21 cellular contexts compared by ENCODE assay signal in genomic region chr18:49467019-49467563, GRCh38. TPM values are rescaled to one million over a fixed set of nuclear protein-coding genes. Genes with fewer than 3 reads are reported as not detected.
DNase-seq lines count a peak whose midpoint lies in the region; ATAC-seq, FAIRE-seq and TF ChIP-seq lines count a peak whose summit lies in the region.
"Had no signal": no experiment of that assay in that cellular context is flagged by ENCODE, and none has a peak within 500 bp of the region (broad histone marks: within the 10 kb centered on the region; RNA-seq: fewer than 3 reads in every experiment).

No MANE protein-coding gene starts in this region.

- H3K27ac ChIP-seq in H1 (ENCODE audit: low read depth, low read length) (no peak overlapping the region), psoas muscle (no peak overlapping the region)
- no peak overlapping the region for H3K27ac ChIP-seq in CD8-positive, alpha-beta memory T cell (ENCODE audit: low read depth, low read length)
- H3K27ac ChIP-seq: A549, GM23248 had no signal

- no peaks in the 10 kb centered on the region for H3K79me1 ChIP-seq in H1 (ENCODE audit: low read depth, low read length)

- no peak overlapping the region for H2BK5ac ChIP-seq in H1 (ENCODE audit: low read depth, low read length)

- H2BK120ac ChIP-seq in H1 (replicated peaks; ENCODE audit: low read depth, low read length), result no peak overlapping the region

- TF ChIP-seq CTCF in H1 (IDR thresholded peaks at IDR 0.05; ENCODE audit: control extremely low read depth in 1 of 3, insufficient read depth in 1 of 3, low read depth in 1 of 3, low read length in 3 of 3), result no peak
- TF ChIP-seq CTCF in psoas muscle (IDR thresholded peaks at IDR 0.05), result no peak

- FAIRE-seq in H1 (lab: Jason Lieb, UNC), result no peak
- FAIRE-seq: A549, G401.6, GM12892, GM19239 had no signal

- 0 out of 2 replicates have a peak overlapping the region, but pooled peaks have one; percentile 2 for H2BK12ac ChIP-seq in H1 (ENCODE audit: low read depth, low read length)

- H4K20me1 ChIP-seq in H1 (replicated peaks in 1 of 2; ENCODE audit: control insufficient read depth in 1 of 2, insufficient read depth in 2 of 2, low read length in 2 of 2), result no peaks in the 10 kb centered on the region

- H3K9me3 ChIP-seq in H1 (ENCODE audit: insufficient read depth in 2 of 2, low read depth in 1 of 2, low read length in 1 of 2) (no peaks in the 10 kb centered on the region), psoas muscle (no peaks in the 10 kb centered on the region)
- H3K9me3 ChIP-seq in CD8-positive, alpha-beta memory T cell (ENCODE audit: low read length), result no peaks in the 10 kb centered on the region
- H3K9me3 ChIP-seq: A549, Caco-2 had no signal

- peaks cover 9 to 17% of the 10 kb centered on the region in 2 donors for H3K27me3 Mint-ChIP-seq in CD8-positive, alpha-beta memory T cell

- H3K4me3 ChIP-seq in H1 (ENCODE audit: extremely low read depth in 1 of 4, insufficient read depth in 2 of 4, low read depth in 3 of 4, low read length in 4 of 4) (no peak overlapping the region), psoas muscle (no peak overlapping the region)
- H3K4me3 ChIP-seq in CD8-positive, alpha-beta memory T cell (ENCODE audit: low read length), result no peak overlapping the region
- H3K4me3 ChIP-seq: A549, GM23248 had no signal

- H3K14ac ChIP-seq in H1 (ENCODE audit: insufficient read length), result no peak overlapping the region

- no peak overlapping the region for H2AFZ ChIP-seq in H1 (ENCODE audit: low read length)
- H2AFZ ChIP-seq: GM23248 had no signal

- no peak overlapping the region for H3K56ac ChIP-seq in H1 (replicated peaks; ENCODE audit: insufficient read length, low read depth, low read length)

- no peak overlapping the region for H3K27ac Mint-ChIP-seq in CD8-positive, alpha-beta memory T cell
- H3K27ac Mint-ChIP-seq: CD4-positive, alpha-beta memory T cell had no signal

- POLR2A ChIA-PET in H1 (lab: Charles Lee; ENCODE audit: partially characterized antibody), result interaction anchor here (0.5 to 1.9 kb wide), 2 partner anchors 20 to 21 kb away, joined by 3 to 5 read pairs; partner anchors contain the start of gene C18orf32
- POLR2A ChIA-PET in CD8-positive, alpha-beta memory T cell (lab: Charles Lee), result no interaction called here

- H3K27me3 ChIP-seq in H1 (replicated peaks in 1 of 4; ENCODE audit: control insufficient read depth in 3 of 4, extremely low read depth in 1 of 4, insufficient read depth in 3 of 4, low read length in 3 of 4) (no peaks in the 10 kb centered on the region), psoas muscle (ENCODE audit: insufficient read depth in 3 of 3, low read length in 2 of 3) (no peaks in the 10 kb centered on the region)
- no peaks in the 10 kb centered on the region for H3K27me3 ChIP-seq in CD8-positive, alpha-beta memory T cell (ENCODE audit: insufficient read depth, low read length, poor library complexity, severe bottlenecking)

- no peak overlapping the region for H3K4me3 Mint-ChIP-seq in CD8-positive, alpha-beta memory T cell
- H3K4me3 Mint-ChIP-seq: CD4-positive, alpha-beta memory T cell; H9 had no signal

- intact Hi-C loops in psoas muscle (cut with DNase I), result no loop called here

- H3K18ac ChIP-seq in H1 (ENCODE audit: extremely low read depth, low read length), result no peak overlapping the region

- H3K4me2 ChIP-seq in H1 (ENCODE audit: insufficient read depth in 1 of 2, low read depth in 2 of 2, low read length in 2 of 2), result no peak overlapping the region
- H3K4me2 ChIP-seq: A549 had no signal

- no peak overlapping the region for H4K5ac ChIP-seq in H1 (ENCODE audit: insufficient read length, low read depth, low read length)

- H3K36me3 ChIP-seq in H1 (ENCODE audit: control insufficient read depth in 2 of 4, insufficient read depth in 4 of 4, low read length in 3 of 4) (no peaks in the 10 kb centered on the region), psoas muscle (ENCODE audit: insufficient read depth in 1 of 2, low read depth in 1 of 2) (no peaks in the 10 kb centered on the region)
- no peaks in the 10 kb centered on the region for H3K36me3 ChIP-seq in CD8-positive, alpha-beta memory T cell (ENCODE audit: insufficient read depth, low read length)

- peaks cover 0 to 2% (median 0%) of the 10 kb centered on the region in 3 donors for H3K36me3 Mint-ChIP-seq in CD8-positive, alpha-beta memory T cell
- H3K36me3 Mint-ChIP-seq: CD4-positive, alpha-beta memory T cell had no signal

- H3K23ac ChIP-seq in H1 (ENCODE audit: insufficient read length), result no peak overlapping the region

- no peaks in the 10 kb centered on the region for H3K4me1 Mint-ChIP-seq in CD8-positive, alpha-beta memory T cell
- H3K4me1 Mint-ChIP-seq: CD4-positive, alpha-beta memory T cell had no signal

- WGBS in H1 (ENCODE audit: extremely low coverage in 1 of 2, insufficient coverage in 1 of 2, insufficient read length in 1 of 2, insufficient replicate concordance in 2 of 2, low coverage in 1 of 2, low lambda C conversion rate in 2 of 2, missing lambda C conversion rate in 1 of 2), 2 experiments, result 83% methylated on average over 2 of the region's 2 CpGs; no CpG with 5 or more reads in 1 of the 2 experiments
- WGBS in psoas muscle, 3 donors, result 64 to 70% (median 68%) methylated on average over 2 of the region's 2 CpGs

- H3K4me1 ChIP-seq in H1 (replicated peaks in 1 of 4; ENCODE audit: control insufficient read depth in 3 of 4, insufficient read depth in 4 of 4, low read length in 3 of 4) (peaks cover 0 to 14% (median 7%) of the 10 kb centered on the region in 4 experiments; a peak in 4 of 7 replicates), psoas muscle (peaks cover 3% of the 10 kb centered on the region)
- H3K4me1 ChIP-seq in CD8-positive, alpha-beta memory T cell (ENCODE audit: insufficient read depth, low read length), result no peaks in the 10 kb centered on the region
- H3K4me1 ChIP-seq: A549, Caco-2 had no signal

- no peak overlapping the region for H4K91ac ChIP-seq in H1 (replicated peaks; ENCODE audit: insufficient read length, low read length)

- TF ChIP-seq POLR2A in H1 (IDR thresholded peaks at IDR 0.05; ENCODE audit: control extremely low read depth in 1 of 2, low read depth in 2 of 2, low read length in 2 of 2), result no peak

- no peak for TF ChIP-seq RAD21 in H1 (IDR thresholded peaks at IDR 0.05 in 1 of 2, conservative IDR thresholded peaks at IDR 0.05 in 1 of 2; ENCODE audit: low read depth in 2 of 2, low read length in 2 of 2)

- H3K79me2 ChIP-seq in H1 (ENCODE audit: control insufficient read depth in 1 of 2, insufficient read depth in 2 of 2, low read length in 2 of 2), result no peaks in the 10 kb centered on the region

- peak in 3 of 4 donors; percentile 44 to 78 (median 51) for ATAC-seq in psoas muscle
- ATAC-seq: A549, HCT116 had no signal

- DNase-seq in H1 (ENCODE audit: low read depth in 1 of 2, low spot score in 2 of 2), result no peak
- DNase-seq in myocyte (ENCODE audit: low read depth), result peak; percentile 31
- no peak for DNase-seq in psoas muscle
- no peak for DNase-seq in CD8-positive, alpha-beta memory T cell
- DNase-seq in activated CD4-positive, alpha-beta T cell treated with anti-CD3 and anti-CD28 coated beads for 48 hours, result no peak
- no peak for DNase-seq in NCI-H1436 treated with DMSO at 0.1 percent for 48 hours (lab: John Stamatoyannopoulos, UW)
- no peak for DNase-seq in germinal center (ENCODE audit: low spot score)
- DNase-seq: 8988T; ACHN; C1 segment of cervical spinal cord; Caco-2; CD4-positive, alpha-beta memory T cell; DMS153; DND-41; GM23248; H9 had no signal

- H3K9me3 Mint-ChIP-seq in CD8-positive, alpha-beta memory T cell, result no peaks in the 10 kb centered on the region
- H3K9me3 Mint-ChIP-seq: CD4-positive, alpha-beta memory T cell had no signal

- 0 out of 2 replicates have a peak overlapping the region, but pooled peaks have one; percentile 21 for H2BK20ac ChIP-seq in H1 (ENCODE audit: low read length)

- H4K8ac ChIP-seq in H1 (ENCODE audit: extremely low read depth, insufficient read depth, low read length), result no peak overlapping the region

- no peak overlapping the region for H2BK15ac ChIP-seq in H1 (ENCODE audit: low read length)

- CTCF ChIA-PET in H1 (lab: Charles Lee; ENCODE audit: partially characterized antibody), result interaction anchor here (0.6 to 1.3 kb wide), 3 partner anchors 8 to 911 kb away, joined by 3 to 4 read pairs (median 3); no protein-coding TSS in a partner anchor
- CTCF ChIA-PET in CD8-positive, alpha-beta memory T cell (lab: Charles Lee), result no interaction called here

- no peak overlapping the region for H2AK5ac ChIP-seq in H1 (ENCODE audit: low read depth, low read length)

- no peak overlapping the region; a peak in 1 of 7 replicates for H3K9ac ChIP-seq in H1 (replicated peaks in 1 of 4; ENCODE audit: extremely low read depth in 1 of 4, low read depth in 3 of 4, low read length in 3 of 4)
- H3K9ac ChIP-seq: GM23248 had no signal

- 0 out of 2 replicates have a peak, but pooled peaks cover 2% of the 10 kb centered on the region for H3K23me2 ChIP-seq in H1 (ENCODE audit: low read depth, low read length)

- TF ChIP-seq EP300 in H1 (IDR thresholded peaks at IDR 0.05; ENCODE audit: borderline replicate concordance in 1 of 2, low read depth in 2 of 2, low read length in 2 of 2), result no peak

- no peak overlapping the region for H3K4ac ChIP-seq in H1 (replicated peaks; ENCODE audit: insufficient read length, low read depth, low read length)

RNA-seq across cellular contexts. Expression of gene DYM, which starts 6.6 kb away (rescaled TPM):
- total RNA-seq in H1 (2021; fragmentation: NEBNext Ultra II Directional; extraction: Animal tissue kit (Norgen Biotek cat#: 25700)), result 60.7 and 63.8 TPM in 2 replicates
- polyA plus RNA-seq in H1 (2011; rRNA removed) (25.5 and 32.9 TPM in 2 replicates), psoas muscle (10 to 100 TPM; 24.1 to 71.0 (median 28.9) TPM)
- polyA plus RNA-seq in H1 (2011; cell fraction: cytosol; rRNA removed), result 29.7 TPM
- polyA plus RNA-seq in H1 (2011; cell fraction: nucleus; rRNA removed), result 26.4 TPM
- 29.7 to 50.9 TPM (median 34.3 TPM) in 4 replicates for polyA plus RNA-seq in H1 (2012, experiment 1 of 2)
- polyA plus RNA-seq in H1 (2012, experiment 2 of 2), result 4.5 TPM
- 36.2 TPM for polyA plus RNA-seq in H1 (2013, experiment 1 of 2)
- 34.9 TPM for polyA plus RNA-seq in H1 (2013, experiment 2 of 2)
- polyA minus RNA-seq in H1 (2011; rRNA and poly(A)+ RNA removed), result 79.1 and 91.3 TPM in 2 replicates
- 50.1 TPM for polyA minus RNA-seq in H1 (2011; cell fraction: cytosol; rRNA and poly(A)+ RNA removed)
- polyA minus RNA-seq in H1 (2011; cell fraction: nucleus; rRNA and poly(A)+ RNA removed), result 183 TPM
- total RNA-seq in myocyte (30.2 and 36.5 TPM in 2 replicates), psoas muscle (10 to 100 TPM; 59.6 to 79.2 (median 75.1) TPM)
- 31.3 TPM for polyA plus RNA-seq in myocyte (2012)
- 10 to 100 TPM; 71.6 to 76.8 TPM for total RNA-seq in CD8-positive, alpha-beta memory T cell
- 40.5 TPM for polyA plus RNA-seq in CD8-positive, alpha-beta memory T cell

RNA-seq across cellular contexts. Expression of gene C18orf32, which starts 19.9 kb away (rescaled TPM):
- 20.1 and 22.9 TPM in 2 replicates for total RNA-seq in H1 (2021; fragmentation: NEBNext Ultra II Directional; extraction: Animal tissue kit (Norgen Biotek cat#: 25700))
- 14.9 and 17.3 TPM in 2 replicates for polyA plus RNA-seq in H1 (2011; rRNA removed)
- 21.1 TPM for polyA plus RNA-seq in H1 (2011; cell fraction: cytosol; rRNA removed)
- 11.5 TPM for polyA plus RNA-seq in H1 (2011; cell fraction: nucleus; rRNA removed)
- 5.7 to 9.1 TPM (median 8.2 TPM) in 4 replicates for polyA plus RNA-seq in H1 (2012, experiment 1 of 2)
- polyA plus RNA-seq in H1 (2012, experiment 2 of 2), result 17.5 TPM
- 39.6 TPM for polyA plus RNA-seq in H1 (2013, experiment 1 of 2)
- polyA plus RNA-seq in H1 (2013, experiment 2 of 2), result 42.4 TPM
- 1.1 and 1.7 TPM in 2 replicates for polyA minus RNA-seq in H1 (2011; rRNA and poly(A)+ RNA removed)
- 8.6 TPM for polyA minus RNA-seq in H1 (2011; cell fraction: cytosol; rRNA and poly(A)+ RNA removed)
- polyA minus RNA-seq in H1 (2011; cell fraction: nucleus; rRNA and poly(A)+ RNA removed), result 6.0 TPM
- 45.0 and 59.5 TPM in 2 replicates for total RNA-seq in myocyte
- 57.3 TPM for polyA plus RNA-seq in myocyte (2012)
- total RNA-seq in psoas muscle, result 10 to 100 TPM; 25.7 to 39.6 (median 27.4) TPM
- polyA plus RNA-seq in psoas muscle, result 10 to 100 TPM; 42.9 to 75.9 (median 64.3) TPM
- total RNA-seq in CD8-positive, alpha-beta memory T cell, result 10 to 100 TPM; 23.4 to 25.4 TPM
- polyA plus RNA-seq in CD8-positive, alpha-beta memory T cell, result 99.9 TPM

RNA-seq across cellular contexts. Expression of gene RPL17, which starts 25.2 kb away (rescaled TPM):
- total RNA-seq in H1 (2021; fragmentation: NEBNext Ultra II Directional; extraction: Animal tissue kit (Norgen Biotek cat#: 25700)), result 2,692 and 2,707 TPM in 2 replicates
- polyA plus RNA-seq in H1 (2011; rRNA removed) (2,550 and 4,330 TPM in 2 replicates), psoas muscle (1,000 to 10,000 TPM; 1,219 to 2,835 (median 1,252) TPM)
- polyA plus RNA-seq in H1 (2011; cell fraction: cytosol; rRNA removed), result 4,763 TPM
- 1,813 TPM for polyA plus RNA-seq in H1 (2011; cell fraction: nucleus; rRNA removed)
- 3,622 to 5,232 TPM (median 4,180 TPM) in 4 replicates for polyA plus RNA-seq in H1 (2012, experiment 1 of 2)
- 1,892 TPM for polyA plus RNA-seq in H1 (2012, experiment 2 of 2)
- polyA plus RNA-seq in H1 (2013, experiment 1 of 2), result 4,430 TPM
- polyA plus RNA-seq in H1 (2013, experiment 2 of 2), result 4,563 TPM
- polyA minus RNA-seq in H1 (2011; rRNA and poly(A)+ RNA removed), result 1,374 and 2,105 TPM in 2 replicates
- 674 TPM for polyA minus RNA-seq in H1 (2011; cell fraction: cytosol; rRNA and poly(A)+ RNA removed)
- polyA minus RNA-seq in H1 (2011; cell fraction: nucleus; rRNA and poly(A)+ RNA removed), result 1,076 TPM
- total RNA-seq in myocyte (1,487 and 1,550 TPM in 2 replicates), psoas muscle (100 to 1,000 TPM; 568 to 785 (median 731) TPM)
- 1,378 TPM for polyA plus RNA-seq in myocyte (2012)
- total RNA-seq in CD8-positive, alpha-beta memory T cell, result 1,000 to 10,000 TPM; 2,009 to 2,032 TPM
- 1,866 TPM for polyA plus RNA-seq in CD8-positive, alpha-beta memory T cell
